Comparison of ENCODE assay signal across 8 cellular contexts in genomic region chr19:3670796-3671679, GRCh38. TPM values are rescaled to one million over a fixed set of nuclear protein-coding genes. Genes with fewer than 3 reads are reported as not detected.
DNase-seq lines count a peak whose midpoint lies in the region; ATAC-seq, FAIRE-seq and TF ChIP-seq lines count a peak whose summit lies in the region.

No MANE protein-coding gene starts in this region.

- H3K4me3 Mint-ChIP-seq in activated T-cell treated with anti-CD3 and anti-CD28 coated beads, Interleukin-2, amount 50 U/mL, for 4 hours = peak overlapping the region; percentile 55

- FAIRE-seq in RCC 7860 (lab: Jason Lieb, UNC) = no peak

- peaks cover 27% of the 10 kb centered on the region for H3K4me1 ChIP-seq in skeletal muscle satellite cell (ENCODE audit: control insufficient read depth, insufficient read depth, low read length)

- no peaks in the 10 kb centered on the region for H3K27me3 ChIP-seq in skeletal muscle satellite cell (ENCODE audit: control insufficient read depth, insufficient read depth, low read length)

- H3K4me3 ChIP-seq in GM12865 (ENCODE audit: low read depth, low read length) (peak overlapping the region; percentile 32), skeletal muscle satellite cell (ENCODE audit: low read length) (peak overlapping the region; percentile 55)

- peaks cover 3% of the 10 kb centered on the region for H3K36me3 Mint-ChIP-seq in activated T-cell treated with anti-CD3 and anti-CD28 coated beads, Interleukin-2, amount 50 U/mL, for 4 hours (ENCODE audit: insufficient read depth)

- DNase-seq in GM12865 (ENCODE audit: low read depth) (peak; percentile 55), cardiac septum (ENCODE audit: low spot score) (peak; percentile 90), RCC 7860 (ENCODE audit: low spot score) (no peak), GDM1 (lab: John Stamatoyannopoulos, UW) (no peak)
- DNase-seq in activated T-cell treated with anti-CD3 and anti-CD28 coated beads, Interleukin-2, amount 50 U/mL, for 4 hours = no peak

- no peaks in the 10 kb centered on the region for H3K9me3 Mint-ChIP-seq in activated T-cell treated with anti-CD3 and anti-CD28 coated beads, Interleukin-2, amount 50 U/mL, for 4 hours

- peaks cover 25% of the 10 kb centered on the region for H3K4me1 Mint-ChIP-seq in activated T-cell treated with anti-CD3 and anti-CD28 coated beads, Interleukin-2, amount 50 U/mL, for 4 hours (ENCODE audit: low read depth)

- H3K9ac ChIP-seq in skeletal muscle satellite cell (ENCODE audit: low read depth, low read length) = peak overlapping the region; percentile 79

- peak; percentile 57 to 66 for ATAC-seq in activated T-cell treated with anti-CD3 and anti-CD28 coated beads, Interleukin-2, amount 50 U/mL, for 4 hours
- ATAC-seq in HG02970 (IDR thresholded peaks at IDR 0.05; ENCODE audit: low FRiP score, unreplicated experiment) = no peak
- ATAC-seq in GM19452 (IDR thresholded peaks at IDR 0.05; ENCODE audit: unreplicated experiment) = no peak

- TF ChIP-seq CTCF in GM12865 (IDR thresholded peaks at IDR 0.05; ENCODE audit: insufficient read depth, low read depth, low read length, missing control alignments) = no peak

- peak overlapping the region; percentile 77 for H3K4me2 ChIP-seq in skeletal muscle satellite cell (ENCODE audit: low read length)

- no peaks in the 10 kb centered on the region for H3K27me3 Mint-ChIP-seq in activated T-cell treated with anti-CD3 and anti-CD28 coated beads, Interleukin-2, amount 50 U/mL, for 4 hours (ENCODE audit: low read depth)

- intact Hi-C loops in cardiac septum (cut with DNase I) = no loop called here

- H3K9me3 ChIP-seq in skeletal muscle satellite cell (replicated peaks; ENCODE audit: low read length) = no peaks in the 10 kb centered on the region

- peaks cover 2% of the 10 kb centered on the region for H3K36me3 ChIP-seq in skeletal muscle satellite cell (ENCODE audit: insufficient read depth, low read length)

RNA-seq across cellular contexts. Expression of gene PIP5K1C, which starts 29.2 kb away (rescaled TPM):
- 10 to 100 TPM; 12.1 to 20.9 (median 16.7) TPM for total RNA-seq in activated T-cell treated with anti-CD3 and anti-CD28 coated beads, Interleukin-2, amount 50 U/mL, for 4 hours
- 38.2 TPM for total RNA-seq in cardiac septum
- total RNA-seq in skeletal muscle satellite cell (2012; rRNA removed) = 18.8 and 22.1 TPM in 2 replicates

RNA-seq across cellular contexts. Expression of gene TJP3, which starts 37.1 kb away (rescaled TPM):
- 1 to 10 TPM in 1 of 3 donors, under 1 TPM in 2; 0.61 to 1.1 (median 0.66) TPM for total RNA-seq in activated T-cell treated with anti-CD3 and anti-CD28 coated beads, Interleukin-2, amount 50 U/mL, for 4 hours
- total RNA-seq in cardiac septum = not detected
- under 0.01 TPM in 1 of 2 replicates, not detected in the other for total RNA-seq in skeletal muscle satellite cell (2012; rRNA removed)

RNA-seq across cellular contexts. Expression of gene CACTIN, which starts 44.4 kb away (rescaled TPM):
- total RNA-seq in activated T-cell treated with anti-CD3 and anti-CD28 coated beads, Interleukin-2, amount 50 U/mL, for 4 hours = 10 to 100 TPM; 51.5 to 53.8 (median 52.6) TPM
- total RNA-seq in cardiac septum = 10.7 TPM
- total RNA-seq in skeletal muscle satellite cell (2012; rRNA removed) = 21.2 and 24.3 TPM in 2 replicates

Comparison
In these comparisons a context has a peak if more than half of its experiments do, and no peak if none do; other contexts are left out.
1. DNase-seq: peak in GM12865 (single experiment) and cardiac septum (single experiment); none in activated T-cell treated with anti-CD3 and anti-CD28 coated beads, Interleukin-2, amount 50 U/mL, for 4 hours (single experiment), RCC 7860 (single experiment) and GDM1 (single experiment).
2. ATAC-seq: peak in activated T-cell treated with anti-CD3 and anti-CD28 coated beads, Interleukin-2, amount 50 U/mL, for 4 hours (2 of 2); none in HG02970 (single experiment) and GM19452 (single experiment).